In the genomic region with DNA sequence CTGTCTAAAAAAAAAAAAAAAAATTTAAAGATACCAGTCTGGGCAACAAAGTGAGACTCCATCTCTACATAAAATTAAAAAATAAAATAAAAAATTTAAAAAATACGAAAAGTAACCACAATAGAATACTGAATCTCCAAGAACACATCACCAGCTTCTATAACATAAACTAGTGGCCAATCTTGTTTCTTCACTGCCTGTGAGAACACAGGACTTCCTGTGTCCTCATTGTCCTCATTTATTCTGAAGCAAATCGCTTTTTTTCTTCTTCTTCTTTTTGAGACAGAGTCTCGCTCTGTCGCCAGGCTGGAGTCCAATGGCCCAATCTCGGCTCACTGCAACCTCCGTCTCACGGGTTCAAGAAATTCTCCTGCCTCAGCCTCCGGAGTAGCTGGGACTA, we compare ENCODE assay signal across 18 cellular contexts. TPM values are rescaled to one million over a fixed set of nuclear protein-coding genes. Genes with fewer than 3 reads are reported as not detected.
DNase-seq lines count a peak whose midpoint lies in the region; ATAC-seq and TF ChIP-seq lines count a peak whose summit lies in the region.
"Had no signal": no experiment of that assay in that cellular context is flagged by ENCODE, and none has a peak within 500 bp of the region (broad histone marks: within the 10 kb centered on the region; RNA-seq: fewer than 3 reads in every experiment).

No MANE protein-coding gene starts in this region.

- H3K36me3 Mint-ChIP-seq in CD14-positive monocyte (no peaks in the 10 kb centered on the region), activated B cell treated with CpG ODN at 0.5 μM for 24 hours (ENCODE audit: low read depth) (no peaks in the 10 kb centered on the region), endothelial cell (ENCODE audit: low read depth, unreplicated experiment) (no peaks in the 10 kb centered on the region)
- no peaks in the 10 kb centered on the region for H3K36me3 Mint-ChIP-seq in CD8-positive, alpha-beta T cell
- no peaks in the 10 kb centered on the region for H3K36me3 Mint-ChIP-seq in naive thymus-derived CD4-positive, alpha-beta T cell

- H3K27ac Mint-ChIP-seq in CD14-positive monocyte (peak overlapping the region; percentile 32 to 84 (median 78)), activated B cell treated with CpG ODN at 0.5 μM for 24 hours (no peak overlapping the region), endothelial cell (ENCODE audit: unreplicated experiment) (no peak overlapping the region)
- no peak overlapping the region for H3K27ac Mint-ChIP-seq in CD8-positive, alpha-beta T cell
- no peak overlapping the region for H3K27ac Mint-ChIP-seq in naive thymus-derived CD4-positive, alpha-beta T cell
- H3K27ac Mint-ChIP-seq: T-helper 17 cell had no signal

- no peaks in the 10 kb centered on the region for H3K27me3 ChIP-seq in CD8-positive, alpha-beta T cell (ENCODE audit: insufficient read depth, low read length)
- H3K27me3 ChIP-seq in naive thymus-derived CD4-positive, alpha-beta T cell (ENCODE audit: control insufficient read depth in 2 of 2, insufficient read depth in 2 of 2, low read length in 2 of 2): no peaks in the 10 kb centered on the region
- H3K27me3 ChIP-seq: gastrocnemius medialis, hepatocyte had no signal

- H3K9me3 Mint-ChIP-seq in CD14-positive monocyte: no peaks in the 10 kb centered on the region
- no peaks in the 10 kb centered on the region for H3K9me3 Mint-ChIP-seq in CD8-positive, alpha-beta T cell
- H3K9me3 Mint-ChIP-seq in activated B cell treated with CpG ODN at 0.5 μM for 24 hours: no peaks in the 10 kb centered on the region
- H3K9me3 Mint-ChIP-seq in naive thymus-derived CD4-positive, alpha-beta T cell: no peaks in the 10 kb centered on the region
- H3K9me3 Mint-ChIP-seq in endothelial cell (ENCODE audit: unreplicated experiment): no peaks in the 10 kb centered on the region

- DNase-seq in CD14-positive monocyte (ENCODE audit: low spot score) (no peak), activated B cell treated with CpG ODN at 0.5 μM for 24 hours (no peak), SIG-M5 (lab: John Stamatoyannopoulos, UW) (no peak), T-helper 2 cell (no peak), endothelial cell (ENCODE audit: low spot score) (no peak)
- no peak for DNase-seq in CD8-positive, alpha-beta T cell
- DNase-seq in naive thymus-derived CD4-positive, alpha-beta T cell: no peak
- DNase-seq: activated CD8-positive, alpha-beta memory T cell treated with anti-CD3 and anti-CD28 coated beads for 24 hours; activated T-cell treated with anti-CD3 and anti-CD28 coated beads, Interleukin-2, amount 50 U/mL, for 1 hour; gastrocnemius medialis; mesenchymal stem cell; NCI-H2029; NCI-H2227 treated with DMSO at 0.1 percent for 48 hours; occipital lobe; RPMI8226; stimulated activated naive CD4-positive, alpha-beta T cell treated with Interleukin-2 at 50 U/mL for 16 hours; T-helper 17 cell had no signal

- POLR2A ChIA-PET in CD8-positive, alpha-beta T cell (lab: Charles Lee): interaction anchor here (0.7 kb wide), 1 partner anchor 495 kb away, joined by 3 read pairs; no protein-coding TSS in a partner anchor
- POLR2A ChIA-PET in activated B cell treated with CpG ODN at 0.5 μM for 24 hours (lab: Charles Lee): interaction anchor here (0.6 to 1.3 kb wide), 2 partner anchors 28 to 291 kb away, joined by 3 to 5 read pairs; partner anchors contain the start of gene RAB7A
- POLR2A ChIA-PET in naive thymus-derived CD4-positive, alpha-beta T cell (lab: Charles Lee): interaction anchor here (0.6 to 1.1 kb wide), 3 partner anchors 11 to 17 kb away, joined by 3 to 4 read pairs (median 3); no protein-coding TSS in a partner anchor

- H3K9me3 ChIP-seq in CD8-positive, alpha-beta T cell (ENCODE audit: low read length): no peaks in the 10 kb centered on the region
- no peaks in the 10 kb centered on the region for H3K9me3 ChIP-seq in naive thymus-derived CD4-positive, alpha-beta T cell (ENCODE audit: control insufficient read depth in 2 of 3, low read length in 3 of 3)
- H3K9me3 ChIP-seq: gastrocnemius medialis had no signal

- no peak overlapping the region for H3K4me3 ChIP-seq in CD8-positive, alpha-beta T cell (ENCODE audit: low read depth, low read length)
- H3K4me3 ChIP-seq in naive thymus-derived CD4-positive, alpha-beta T cell (ENCODE audit: low read length): no peak overlapping the region
- H3K4me3 ChIP-seq: hepatocyte had no signal

- H3K27me3 Mint-ChIP-seq in CD14-positive monocyte (ENCODE audit: low read depth in 3 of 3): peaks cover 0 to 3% (median 2%) of the 10 kb centered on the region in 3 donors
- peaks cover 4% of the 10 kb centered on the region for H3K27me3 Mint-ChIP-seq in CD8-positive, alpha-beta T cell (ENCODE audit: low read depth)
- no peaks in the 10 kb centered on the region for H3K27me3 Mint-ChIP-seq in activated B cell treated with CpG ODN at 0.5 μM for 24 hours
- peaks cover 0 to 2% (median 0%) of the 10 kb centered on the region in 5 donors for H3K27me3 Mint-ChIP-seq in naive thymus-derived CD4-positive, alpha-beta T cell
- no peaks in the 10 kb centered on the region for H3K27me3 Mint-ChIP-seq in endothelial cell (ENCODE audit: unreplicated experiment)
- H3K27me3 Mint-ChIP-seq: T-helper 17 cell had no signal

- TF ChIP-seq CTCF in CD14-positive monocyte (IDR thresholded peaks at IDR 0.05): no peak
- TF ChIP-seq CTCF in CD8-positive, alpha-beta T cell (IDR thresholded peaks at IDR 0.05): no peak
- no peak for TF ChIP-seq CTCF in activated B cell treated with CpG ODN at 0.5 μM for 24 hours (IDR thresholded peaks at IDR 0.05)
- no peak for TF ChIP-seq CTCF in endothelial cell (IDR thresholded peaks at IDR 0.05; ENCODE audit: unreplicated experiment)

- H3K4me1 ChIP-seq in CD8-positive, alpha-beta T cell (ENCODE audit: insufficient read depth, low read length): no peaks in the 10 kb centered on the region
- no peaks in the 10 kb centered on the region for H3K4me1 ChIP-seq in naive thymus-derived CD4-positive, alpha-beta T cell (ENCODE audit: control insufficient read depth in 2 of 2, insufficient read depth in 2 of 2, low read length in 2 of 2)
- H3K4me1 ChIP-seq: gastrocnemius medialis had no signal

- no peak for ATAC-seq in CD8-positive, alpha-beta T cell
- ATAC-seq in activated B cell treated with CpG ODN at 0.5 μM for 24 hours (ENCODE audit: low read depth): no peak
- ATAC-seq in naive thymus-derived CD4-positive, alpha-beta T cell: peak; percentile 25

- H3K27ac ChIP-seq in CD8-positive, alpha-beta T cell (ENCODE audit: low read depth, low read length): no peak overlapping the region
- no peak overlapping the region for H3K27ac ChIP-seq in naive thymus-derived CD4-positive, alpha-beta T cell (ENCODE audit: low read depth, low read length)
- H3K27ac ChIP-seq: hepatocyte had no signal

- intact Hi-C loops in CD14-positive monocyte (cut with micrococcal nuclease): no loop called here
- intact Hi-C loops in CD8-positive, alpha-beta T cell (cut with DNase I, micrococcal nuclease): no loop called here
- intact Hi-C loops in activated B cell treated with CpG ODN at 0.5 μM for 24 hours (cut with micrococcal nuclease): no loop called here
- intact Hi-C loops in naive thymus-derived CD4-positive, alpha-beta T cell (cut with micrococcal nuclease): no loop called here

- CTCF ChIA-PET in CD8-positive, alpha-beta T cell (lab: Charles Lee): interaction anchor here (1.2 to 3.1 kb wide), 3 partner anchors 16 to 150 kb away, joined by 3 to 16 read pairs (median 4); no protein-coding TSS in a partner anchor
- CTCF ChIA-PET in activated B cell treated with CpG ODN at 0.5 μM for 24 hours (lab: Charles Lee): no interaction called here
- CTCF ChIA-PET in naive thymus-derived CD4-positive, alpha-beta T cell (lab: Charles Lee): no interaction called here

- H3K4me1 Mint-ChIP-seq in CD14-positive monocyte: peaks cover 31% of the 10 kb centered on the region
- H3K4me1 Mint-ChIP-seq in CD8-positive, alpha-beta T cell (ENCODE audit: low read depth): peaks cover 3% of the 10 kb centered on the region
- H3K4me1 Mint-ChIP-seq in activated B cell treated with CpG ODN at 0.5 μM for 24 hours: peaks cover 2% of the 10 kb centered on the region
- H3K4me1 Mint-ChIP-seq in naive thymus-derived CD4-positive, alpha-beta T cell: peaks cover 0 to 6% (median 0%) of the 10 kb centered on the region in 7 donors
- H3K4me1 Mint-ChIP-seq in endothelial cell (ENCODE audit: unreplicated experiment): peaks cover 10% of the 10 kb centered on the region

- H3K36me3 ChIP-seq in CD8-positive, alpha-beta T cell (ENCODE audit: insufficient read depth, low read length): no peaks in the 10 kb centered on the region
- no peaks in the 10 kb centered on the region for H3K36me3 ChIP-seq in naive thymus-derived CD4-positive, alpha-beta T cell (ENCODE audit: control insufficient read depth in 2 of 3, insufficient read depth in 3 of 3, low read length in 3 of 3)
- H3K36me3 ChIP-seq: gastrocnemius medialis had no signal

- H3K4me3 Mint-ChIP-seq in CD14-positive monocyte (peak overlapping the region; percentile 77 to 88), activated B cell treated with CpG ODN at 0.5 μM for 24 hours (peak overlapping the region; percentile 24), endothelial cell (ENCODE audit: unreplicated experiment) (no peak overlapping the region)
- H3K4me3 Mint-ChIP-seq in CD8-positive, alpha-beta T cell: peak overlapping the region; percentile 64
- peak overlapping the region in 7 of 10 donors; percentile 35 to 87 (median 66) for H3K4me3 Mint-ChIP-seq in naive thymus-derived CD4-positive, alpha-beta T cell

RNA-seq across cellular contexts. Expression of gene RAB7A, which starts 28.6 kb away (rescaled TPM):
- polyA plus RNA-seq in CD14-positive monocyte: 100 to 1,000 TPM; 223 to 261 TPM
- 100 to 1,000 TPM; 130 to 134 TPM for total RNA-seq in CD8-positive, alpha-beta T cell
- 169 and 190 TPM in 2 replicates for total RNA-seq in activated B cell treated with CpG ODN at 0.5 μM for 24 hours
- 100 to 1,000 TPM; 124 to 249 (median 172) TPM for total RNA-seq in naive thymus-derived CD4-positive, alpha-beta T cell
- 100 to 1,000 TPM; 176 to 190 TPM for polyA plus RNA-seq in naive thymus-derived CD4-positive, alpha-beta T cell
- 155 TPM for total RNA-seq in endothelial cell (ENCODE audit: unreplicated experiment)

RNA-seq across cellular contexts. Expression of gene RPN1, which starts 46.7 kb away (rescaled TPM):
- 100 to 1,000 TPM; 354 to 375 TPM for polyA plus RNA-seq in CD14-positive monocyte
- 10 to 100 TPM; 65.7 to 76.5 TPM for total RNA-seq in CD8-positive, alpha-beta T cell
- total RNA-seq in activated B cell treated with CpG ODN at 0.5 μM for 24 hours: 93.4 and 95.2 TPM in 2 replicates
- 100 to 1,000 TPM in 2 of 5 experiments, 10 to 100 TPM in 3; 76.7 to 203 (median 88.5) TPM for total RNA-seq in naive thymus-derived CD4-positive, alpha-beta T cell
- polyA plus RNA-seq in naive thymus-derived CD4-positive, alpha-beta T cell: 100 to 1,000 TPM; 180 to 190 TPM
- total RNA-seq in endothelial cell (ENCODE audit: unreplicated experiment): 250 TPM

Comparison
In these comparisons a context has a peak if more than half of its experiments do, and no peak if none do; other contexts are left out.
1. H3K27ac Mint-ChIP-seq: peak in CD14-positive monocyte (7 of 7); none in CD8-positive, alpha-beta T cell (single experiment), activated B cell treated with CpG ODN at 0.5 μM for 24 hours (single experiment), naive thymus-derived CD4-positive, alpha-beta T cell (0 of 9) and endothelial cell (single experiment).